8 cellular contexts compared by ENCODE assay signal in genomic region chr3:56801597-56802410, GRCh38. TPM values are rescaled to one million over a fixed set of nuclear protein-coding genes. Genes with fewer than 3 reads are reported as not detected.
A peak's percentile ranks its signal among the peaks of the same experiment; 100 is the strongest.
DNase-seq lines count a peak whose midpoint lies in the region; ATAC-seq and TF ChIP-seq lines count a peak whose summit lies in the region.

TSS of gene ARHGEF3 (minus strand) at chr3:56801949. CDS start at chr3:56801798, 151 bp downstream.

- TF ChIP-seq POLR2A in GM18951 (IDR thresholded peaks at IDR 0.05; ENCODE audit: extremely low read depth, insufficient read depth, insufficient read length): peak; percentile 69

- DNase-seq in AG20443 (ENCODE audit: low spot score): peak; percentile 97
- peak; percentile 77 for DNase-seq in NCI-H748 (lab: John Stamatoyannopoulos, UW; ENCODE audit: unreplicated experiment)
- peak; percentile 54 to 82 for DNase-seq in activated CD8-positive, alpha-beta memory T cell treated with anti-CD3 and anti-CD28 coated beads for 1 hour (ENCODE audit: extremely low read depth in 1 of 2, low read depth in 1 of 2)
- peak; percentile 82 for DNase-seq in effector CD4-positive, alpha-beta T cell
- DNase-seq in lung microvascular endothelial cell (ENCODE audit: low read depth in 2 of 2): peak; percentile 82 to 89
- peak; percentile 77 for DNase-seq in stimulated activated CD8-positive, alpha-beta memory T cell treated with anti-CD3 and anti-CD28 coated beads, Interleukin-12 subunit alpha, Interleukin-12 subunit beta, amount 100 ng/mL, for 1 hour (ENCODE audit: low read depth)

- in situ Hi-C loops in GM18951 (cut with MboI; ENCODE audit: low sequenced_read_pairs, unreplicated experiment): no loop called here

- peak; percentile 80 for ATAC-seq in HG03196 (IDR thresholded peaks at IDR 0.05; ENCODE audit: unreplicated experiment)

RNA-seq across cellular contexts. Expression of gene ARHGEF3, which starts in this region (rescaled TPM):
- total RNA-seq in lung microvascular endothelial cell: 5.2 and 7.2 TPM in 2 replicates

Comparison
In these comparisons a context has a peak if more than half of its experiments do, and no peak if none do; other contexts are left out.
1. Peak in every context shown above with its lines: DNase-seq and ATAC-seq.